In genomic region chr11:128548655-128549255, GRCh38 we compare ENCODE assay signal across 8 cellular contexts.
DNase-seq lines count a peak whose midpoint lies in the region; ATAC-seq and TF ChIP-seq lines count a peak whose summit lies in the region.

No MANE protein-coding gene starts in this region.

- peak; percentile 21 for DNase-seq in central memory CD4-positive, alpha-beta T cell
- DNase-seq in stimulated activated naive B cell treated with anti-CD40 and anti-IgM and Interleukin-4, amounts not matched to agents 10 μg/mL and 1 μg/mL and 100 μg/mL, for 72 hours: no peak
- DNase-seq in NCI-H1092 treated with DMSO at 0.1 percent for 48 hours (lab: John Stamatoyannopoulos, UW): no peak
- DNase-seq in DMS79 treated with DMSO at 0.1 percent for 48 hours (lab: John Stamatoyannopoulos, UW): no peak

- H3K27ac ChIP-seq in DOHH2 (ENCODE audit: low read depth, low read length) (peak overlapping the region; percentile 95), OCI-LY1 (ENCODE audit: low read depth, low read length, poor library complexity, severe bottlenecking) (peak overlapping the region; percentile 98), layer of hippocampus (ENCODE audit: low read depth, low read length) (peak overlapping the region; percentile 25)

- H3K4me3 Mint-ChIP-seq in stimulated activated naive B cell treated with anti-CD40 and anti-IgM and Interleukin-4, amounts not matched to agents 10 μg/mL and 1 μg/mL and 100 μg/mL, for 72 hours: peak overlapping the region; percentile 75 to 85

- peak overlapping the region; percentile 81 for H2AFZ ChIP-seq in OCI-LY1 (ENCODE audit: low read length)

- TF ChIP-seq CTCF in DOHH2 (IDR thresholded peaks at IDR 0.05; ENCODE audit: low read depth, low read length, poor library complexity, severe bottlenecking): no peak
- TF ChIP-seq CTCF in OCI-LY1 (IDR thresholded peaks at IDR 0.05; ENCODE audit: low read length): no peak

- no peaks in the 10 kb centered on the region for H3K36me3 Mint-ChIP-seq in stimulated activated naive B cell treated with anti-CD40 and anti-IgM and Interleukin-4, amounts not matched to agents 10 μg/mL and 1 μg/mL and 100 μg/mL, for 72 hours

- no peaks in the 10 kb centered on the region for H3K9me3 Mint-ChIP-seq in stimulated activated naive B cell treated with anti-CD40 and anti-IgM and Interleukin-4, amounts not matched to agents 10 μg/mL and 1 μg/mL and 100 μg/mL, for 72 hours

- H3K4me3 ChIP-seq in DOHH2 (ENCODE audit: low read length): peak overlapping the region; percentile 57
- peak overlapping the region; percentile 52 for H3K4me3 ChIP-seq in OCI-LY1 (ENCODE audit: low read depth, low read length, poor library complexity, severe bottlenecking)

- H3K9me3 ChIP-seq in DOHH2 (ENCODE audit: control insufficient read depth, insufficient read depth, low read length) (no peaks in the 10 kb centered on the region), OCI-LY1 (ENCODE audit: low read length) (no peaks in the 10 kb centered on the region)

- H3K4me1 Mint-ChIP-seq in stimulated activated naive B cell treated with anti-CD40 and anti-IgM and Interleukin-4, amounts not matched to agents 10 μg/mL and 1 μg/mL and 100 μg/mL, for 72 hours: peaks cover 49 to 87% of the 10 kb centered on the region in 2 donors

- peak overlapping the region; percentile 66 for H3K9ac ChIP-seq in OCI-LY1 (ENCODE audit: low read length)

- H3K9me2 ChIP-seq in DOHH2 (replicated peaks; ENCODE audit: control insufficient read depth, low read length) (no peaks in the 10 kb centered on the region), OCI-LY1 (ENCODE audit: low read depth, low read length) (no peaks in the 10 kb centered on the region)

- peak overlapping the region; percentile 90 for H3K4me2 ChIP-seq in DOHH2 (ENCODE audit: low read length)
- H3K4me2 ChIP-seq in OCI-LY1 (ENCODE audit: low read length): peak overlapping the region; percentile 68

- ATAC-seq in stimulated activated naive B cell treated with anti-CD40 and anti-IgM and Interleukin-4, amounts not matched to agents 10 μg/mL and 1 μg/mL and 100 μg/mL, for 72 hours (replicated peaks): no peak
- ATAC-seq in GM18498 (IDR thresholded peaks at IDR 0.05; ENCODE audit: unreplicated experiment): no peak

- H3F3A ChIP-seq in DOHH2 (ENCODE audit: control insufficient read depth, insufficient read depth) (peaks cover 43% of the 10 kb centered on the region), OCI-LY1 (ENCODE audit: insufficient read depth, low read length) (peaks cover 8% of the 10 kb centered on the region; the same call in 1 of the 2 replicates)

- H3K4me1 ChIP-seq in DOHH2 (ENCODE audit: control insufficient read depth, low read length) (peaks cover 90% of the 10 kb centered on the region), OCI-LY1 (ENCODE audit: insufficient read depth, low read length, severe bottlenecking) (peaks cover 74% of the 10 kb centered on the region)

- peak overlapping the region; percentile 88 for H3K27ac Mint-ChIP-seq in stimulated activated naive B cell treated with anti-CD40 and anti-IgM and Interleukin-4, amounts not matched to agents 10 μg/mL and 1 μg/mL and 100 μg/mL, for 72 hours

- H3K27me3 ChIP-seq in DOHH2 (ENCODE audit: control insufficient read depth, low read length) (no peaks in the 10 kb centered on the region), OCI-LY1 (ENCODE audit: insufficient read depth, low read length) (no peaks in the 10 kb centered on the region), layer of hippocampus (ENCODE audit: control insufficient read depth, insufficient read depth, low read length) (no peaks in the 10 kb centered on the region)

- H3K79me2 ChIP-seq in DOHH2 (ENCODE audit: control insufficient read depth, low read length) (0 out of 2 replicates have a peak, but pooled peaks cover 5% of the 10 kb centered on the region), OCI-LY1 (ENCODE audit: insufficient read depth, low read length) (no peaks in the 10 kb centered on the region)

- H3K27me3 Mint-ChIP-seq in stimulated activated naive B cell treated with anti-CD40 and anti-IgM and Interleukin-4, amounts not matched to agents 10 μg/mL and 1 μg/mL and 100 μg/mL, for 72 hours: no peaks in the 10 kb centered on the region

- H3K36me3 ChIP-seq in DOHH2 (ENCODE audit: control insufficient read depth, low read length) (peaks cover 8% of the 10 kb centered on the region; the same call in 1 of the 2 replicates), OCI-LY1 (ENCODE audit: insufficient read depth, low read length) (no peaks in the 10 kb centered on the region)

- no peaks in the 10 kb centered on the region for H4K20me1 ChIP-seq in DOHH2 (ENCODE audit: control insufficient read depth, insufficient read depth, low read depth, low read length)
- no peaks in the 10 kb centered on the region for H4K20me1 ChIP-seq in OCI-LY1 (ENCODE audit: insufficient read depth, low read length)

Comparison
In these comparisons a context has a peak if more than half of its experiments do, and no peak if none do; other contexts are left out.
1. H3K27ac ChIP-seq: peak in every context shown above with its lines; median percentile 98 in OCI-LY1; 95 in DOHH2; 25 in layer of hippocampus.